ENCODE assay signal across 11 cellular contexts in genomic region chr5:123455640-123456039, GRCh38. TPM values are rescaled to one million over a fixed set of nuclear protein-coding genes. Genes with fewer than 3 reads are reported as not detected.
DNase-seq lines count a peak whose midpoint lies in the region; ATAC-seq, FAIRE-seq and TF ChIP-seq lines count a peak whose summit lies in the region.
"Had no signal": no experiment of that assay in that cellular context is flagged by ENCODE, and none has a peak within 500 bp of the region (broad histone marks: within the 10 kb centered on the region; RNA-seq: fewer than 3 reads in every experiment).

No MANE protein-coding gene starts in this region.

- TF ChIP-seq CTCF in VCaP (conservative IDR thresholded peaks at IDR 0.05), result 0 out of 2 replicates have a peak, but pooled peaks have one; percentile 17
- TF ChIP-seq CTCF in testis (IDR thresholded peaks at IDR 0.05), result no peak

- 80 to 84% methylated on average over 2 of the region's 2 CpGs for WGBS in testis, 2 donors

- no peak overlapping the region for H3K4me3 ChIP-seq in testis

- no peaks in the 10 kb centered on the region for H3K4me1 ChIP-seq in testis

- peak; percentile 91 for ATAC-seq in GM18502 (IDR thresholded peaks at IDR 0.05; ENCODE audit: poor library complexity, unreplicated experiment)
- ATAC-seq in GM21528 (IDR thresholded peaks at IDR 0.05; ENCODE audit: low FRiP score, unreplicated experiment), result peak; percentile 95
- ATAC-seq in HG03354 (IDR thresholded peaks at IDR 0.05; ENCODE audit: poor library complexity, severe bottlenecking, unreplicated experiment), result peak; percentile 94
- ATAC-seq: WTC11 had no signal

- no peaks in the 10 kb centered on the region for H3K36me3 ChIP-seq in testis (ENCODE audit: low read depth, missing control alignments)

- TF ChIP-seq POLR2A in testis (IDR thresholded peaks at IDR 0.05) (no peak), GM12892 (IDR thresholded peaks at IDR 0.05; ENCODE audit: low read depth, low read length) (no peak)

- H3K27me3 ChIP-seq in testis, result no peaks in the 10 kb centered on the region

- intact Hi-C loops in testis (cut with DNase I; ENCODE audit: low total_unique reads), result no loop called here

- DNase-seq in Ammon's horn (ENCODE audit: low spot score), result no peak
- no peak for DNase-seq in activated CD4-positive, alpha-beta T cell treated with anti-CD3 and anti-CD28 coated beads for 4 hours
- no peak for DNase-seq in testis
- no peak for DNase-seq in GM12892 (ENCODE audit: insufficient read length)
- DNase-seq: NCI-H1105 treated with DMSO at 0.1 percent for 48 hours had no signal

- no peak for FAIRE-seq in GM12892 (lab: Jason Lieb, UNC)
- FAIRE-seq: keratinocyte had no signal

- H3K27ac ChIP-seq in VCaP (no peak overlapping the region), testis (no peak overlapping the region)

- H3K9me3 ChIP-seq in testis, result no peaks in the 10 kb centered on the region

RNA-seq across cellular contexts. Expression of gene CEP120, which starts 32.4 kb away (rescaled TPM):
- 10 to 100 TPM; 45.8 to 47.5 TPM for total RNA-seq in testis
- polyA plus RNA-seq in testis (ENCODE audit: insufficient read depth, low read depth, low replicate concordance), result 25.8 TPM
- polyA plus RNA-seq in GM12892 (2012; ENCODE audit: missing spikeins), result 10.5 TPM

RNA-seq across cellular contexts. Expression of gene CSNK1G3, which starts 56.3 kb away (rescaled TPM):
- 10 to 100 TPM; 32.1 to 53.1 TPM for total RNA-seq in testis
- 17.9 TPM for polyA plus RNA-seq in testis (ENCODE audit: insufficient read depth, low read depth, low replicate concordance)
- polyA plus RNA-seq in GM12892 (2012; ENCODE audit: missing spikeins), result 14.8 TPM
